ENCODE assay signal across 9 cellular contexts in the genomic region with DNA sequence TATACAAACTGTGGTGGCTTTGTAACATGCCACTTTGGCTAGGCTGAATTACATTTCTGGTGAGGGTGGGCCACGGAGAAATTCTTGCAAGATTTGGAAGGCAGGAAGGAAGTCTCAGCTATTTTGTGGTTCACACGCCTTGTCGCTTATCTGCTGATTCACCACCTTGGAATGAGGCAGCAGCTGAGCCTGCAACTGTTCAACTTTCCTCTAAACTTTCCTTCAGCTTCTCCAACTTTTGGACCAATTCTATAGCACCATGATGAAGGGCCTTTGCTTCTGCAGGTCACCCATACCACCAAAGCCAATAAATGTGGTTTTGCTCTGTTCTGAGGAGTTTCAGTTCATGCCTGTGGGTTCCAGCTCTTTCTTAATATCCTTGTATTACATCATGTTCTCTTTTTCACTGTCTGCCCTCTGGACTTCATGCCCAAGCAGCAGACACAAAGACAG.
DNase-seq lines count a peak whose midpoint lies in the region; ATAC-seq and TF ChIP-seq lines count a peak whose summit lies in the region.
"Had no signal": no experiment of that assay in that cellular context is flagged by ENCODE, and none has a peak within 500 bp of the region (broad histone marks: within the 10 kb centered on the region; RNA-seq: fewer than 3 reads in every experiment).

No MANE protein-coding gene starts in this region.

- H3K27me3 Mint-ChIP-seq in stimulated activated memory B cell treated with anti-CD40 and anti-IgM and Interleukin-4, amounts not matched to agents 10 μg/mL and 1 μg/mL and 100 μg/mL, for 72 hours: no peaks in the 10 kb centered on the region

- H3K4me3 ChIP-seq in H7 (ENCODE audit: insufficient read depth, low read depth, low read length): no peak overlapping the region
- H3K4me3 ChIP-seq in fibroblast of lung (replicated peaks in 1 of 4; ENCODE audit: control extremely low read depth in 1 of 4, insufficient read depth in 1 of 4, low read depth in 3 of 4, low read length in 4 of 4): no peak overlapping the region
- no peak overlapping the region for H3K4me3 ChIP-seq in skeletal muscle cell (ENCODE audit: low read depth, low read length)
- no peak overlapping the region for H3K4me3 ChIP-seq in BE2C (ENCODE audit: low read depth, low read length)
- H3K4me3 ChIP-seq: Peyer's patch had no signal

- H3K4me1 Mint-ChIP-seq in stimulated activated memory B cell treated with anti-CD40 and anti-IgM and Interleukin-4, amounts not matched to agents 10 μg/mL and 1 μg/mL and 100 μg/mL, for 72 hours: no peaks in the 10 kb centered on the region

- H3K27ac Mint-ChIP-seq in stimulated activated memory B cell treated with anti-CD40 and anti-IgM and Interleukin-4, amounts not matched to agents 10 μg/mL and 1 μg/mL and 100 μg/mL, for 72 hours: no peak overlapping the region

- peak; percentile 4 for DNase-seq in H7
- DNase-seq in SIG-M5 treated with dmso at 0.1 percent for 504 hours (lab: John Stamatoyannopoulos, UW; ENCODE audit: unreplicated experiment): peak; percentile 96
- peak; percentile 97 to 99 for DNase-seq in fibroblast of lung (ENCODE audit: low read depth in 2 of 2)
- DNase-seq in skeletal muscle cell (ENCODE audit: low read depth): peak; percentile 94
- DNase-seq in activated effector memory CD4-positive, alpha-beta T cell treated with Interleukin-2 at 50 U/mL for 16 hours: no peak
- no peak for DNase-seq in BE2C
- no peak for DNase-seq in NCI-H2171 (lab: John Stamatoyannopoulos, UW)

- H3K4me3 Mint-ChIP-seq in stimulated activated memory B cell treated with anti-CD40 and anti-IgM and Interleukin-4, amounts not matched to agents 10 μg/mL and 1 μg/mL and 100 μg/mL, for 72 hours: no peak overlapping the region

- no peak for ATAC-seq in stimulated activated memory B cell treated with anti-CD40 and anti-IgM and Interleukin-4, amounts not matched to agents 10 μg/mL and 1 μg/mL and 100 μg/mL, for 72 hours

- no peak overlapping the region for H3K9ac ChIP-seq in fibroblast of lung (ENCODE audit: insufficient read depth, low read length)

- H3K9me3 ChIP-seq in fibroblast of lung (ENCODE audit: control insufficient read depth, insufficient read depth, low read depth, low read length) (no peaks in the 10 kb centered on the region), BE2C (no peaks in the 10 kb centered on the region)
- H3K9me3 ChIP-seq: Peyer's patch had no signal

- peak overlapping the region; percentile 73 for H3K4me2 ChIP-seq in fibroblast of lung (ENCODE audit: extremely low read depth, insufficient read depth, low read length)

- peaks cover 4% of the 10 kb centered on the region for H3K9me3 Mint-ChIP-seq in stimulated activated memory B cell treated with anti-CD40 and anti-IgM and Interleukin-4, amounts not matched to agents 10 μg/mL and 1 μg/mL and 100 μg/mL, for 72 hours

- TF ChIP-seq CTCF in fibroblast of lung (conservative IDR thresholded peaks at IDR 0.05 in 1 of 2, IDR thresholded peaks at IDR 0.05 in 1 of 2; ENCODE audit: low read depth in 1 of 2, low read length in 2 of 2): no peak
- no peak for TF ChIP-seq CTCF in BE2C (IDR thresholded peaks at IDR 0.05; ENCODE audit: low read depth, low read length)

- H2AFZ ChIP-seq in fibroblast of lung (ENCODE audit: low read length): no peak overlapping the region

- H4K20me1 ChIP-seq in fibroblast of lung (ENCODE audit: control insufficient read depth, extremely low read depth, insufficient read depth, low read length): no peaks in the 10 kb centered on the region

- no peaks in the 10 kb centered on the region for H3K36me3 ChIP-seq in H7 (replicated peaks; ENCODE audit: control insufficient read depth, insufficient read depth, low read length)
- H3K36me3 ChIP-seq in fibroblast of lung (ENCODE audit: control insufficient read depth, insufficient read depth, low read length): no peaks in the 10 kb centered on the region
- no peaks in the 10 kb centered on the region for H3K36me3 ChIP-seq in BE2C
- H3K36me3 ChIP-seq: Peyer's patch had no signal

- no peaks in the 10 kb centered on the region for H3K79me2 ChIP-seq in fibroblast of lung (ENCODE audit: control insufficient read depth, insufficient read depth, low read length)

- peak overlapping the region; percentile 86 for H3K27ac ChIP-seq in fibroblast of lung (ENCODE audit: insufficient read depth, low read length)
- H3K27ac ChIP-seq: Peyer's patch had no signal

- no peaks in the 10 kb centered on the region for H3K36me3 Mint-ChIP-seq in stimulated activated memory B cell treated with anti-CD40 and anti-IgM and Interleukin-4, amounts not matched to agents 10 μg/mL and 1 μg/mL and 100 μg/mL, for 72 hours

- H3K27me3 ChIP-seq in H7 (ENCODE audit: control insufficient read depth, insufficient read depth, low read length): no peaks in the 10 kb centered on the region
- H3K27me3 ChIP-seq in fibroblast of lung (ENCODE audit: control insufficient read depth, insufficient read depth, low read length): no peaks in the 10 kb centered on the region
- H3K27me3 ChIP-seq in BE2C: no peaks in the 10 kb centered on the region
- H3K27me3 ChIP-seq: Peyer's patch had no signal

- H3K4me1 ChIP-seq in fibroblast of lung (ENCODE audit: control insufficient read depth, extremely low read depth, insufficient read depth, low read length) (peaks cover 24% of the 10 kb centered on the region), BE2C (no peaks in the 10 kb centered on the region)

Comparison
In these comparisons a context has a peak if more than half of its experiments do, and no peak if none do; other contexts are left out.
1. DNase-seq: peak in H7 (single experiment), SIG-M5 treated with dmso at 0.1 percent for 504 hours (single experiment), fibroblast of lung (2 of 2) and skeletal muscle cell (single experiment); none in activated effector memory CD4-positive, alpha-beta T cell treated with Interleukin-2 at 50 U/mL for 16 hours (single experiment), BE2C (single experiment) and NCI-H2171 (single experiment).